20 cellular contexts compared by ENCODE assay signal in the genomic region with DNA sequence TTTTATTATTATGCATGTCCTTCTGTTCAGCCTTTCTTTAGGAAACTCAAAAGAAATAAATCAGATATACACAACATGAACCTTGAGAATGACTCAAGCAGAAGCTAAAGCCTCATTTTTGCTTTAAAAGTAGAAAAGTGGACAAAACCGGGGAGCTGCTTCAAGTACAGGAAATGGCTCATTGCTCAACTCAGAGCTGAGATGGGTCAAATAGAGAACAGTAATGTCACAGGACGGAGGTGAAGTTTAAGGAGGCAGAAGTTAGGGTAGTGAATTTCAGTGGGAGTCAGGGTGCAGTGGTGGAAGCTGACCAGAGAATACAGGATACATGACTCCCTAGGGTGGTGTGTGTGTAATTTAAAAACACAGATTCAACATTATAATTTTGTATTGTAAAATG. TPM values are rescaled to one million over a fixed set of nuclear protein-coding genes. Genes with fewer than 3 reads are reported as not detected.
DNase-seq lines count a peak whose midpoint lies in the region; ATAC-seq and TF ChIP-seq lines count a peak whose summit lies in the region.
"Had no signal": no experiment of that assay in that cellular context is flagged by ENCODE, and none has a peak within 500 bp of the region (broad histone marks: within the 10 kb centered on the region; RNA-seq: fewer than 3 reads in every experiment).

No MANE protein-coding gene starts in this region.

- H3K27ac ChIP-seq in CD8-positive, alpha-beta T cell (ENCODE audit: low read depth, low read length) = no peak overlapping the region
- H3K27ac ChIP-seq in IMR-90 (ENCODE audit: insufficient read depth, low read length) = no peak overlapping the region
- no peak overlapping the region for H3K27ac ChIP-seq in mesenchymal stem cell (ENCODE audit: low read length, poor library complexity, severe bottlenecking)
- no peak overlapping the region for H3K27ac ChIP-seq in ascending aorta
- H3K27ac ChIP-seq: C4-2B, hepatocyte had no signal

- H3K18ac ChIP-seq in IMR-90 (ENCODE audit: low read depth, low read length) (no peak overlapping the region), mesenchymal stem cell (ENCODE audit: low read depth in 1 of 2, low read length in 2 of 2) (no peak overlapping the region)

- H3K9ac ChIP-seq in IMR-90 (ENCODE audit: low read depth, low read length) (no peak overlapping the region), adipocyte (ENCODE audit: low read length) (no peak overlapping the region), mesenchymal stem cell (ENCODE audit: low read length) (no peak overlapping the region)

- no TSS peak for BruUV-seq in IMR-90 (replicated peaks; lab: Mats Ljungman, UMichigan)

- POLR2A ChIA-PET in CD8-positive, alpha-beta T cell (lab: Charles Lee) = interaction anchor here (0.6 kb wide), 1 partner anchor 140 kb away, joined by 7 read pairs; no protein-coding TSS in a partner anchor
- POLR2A ChIA-PET in IMR-90 (lab: Charles Lee; ENCODE audit: unreplicated experiment) = interaction anchor here (0.5 kb wide), 1 partner anchor 59 kb away, joined by 3 read pairs; no protein-coding TSS in a partner anchor

- peaks cover 44% of the 10 kb centered on the region for H3K4me1 Mint-ChIP-seq in CD8-positive, alpha-beta T cell (ENCODE audit: low read depth)

- no peak overlapping the region for H2AK9ac ChIP-seq in IMR-90 (replicated peaks; ENCODE audit: low read depth, low read length, poor library complexity)

- intact Hi-C loops in CD8-positive, alpha-beta T cell (cut with DNase I, micrococcal nuclease) = no loop called here
- intact Hi-C loops in IMR-90 (cut with micrococcal nuclease) = no loop called here
- intact Hi-C loops in ascending aorta (cut with DNase I) = no loop called here

- in situ Hi-C loops in IMR-90 (cut with MboI; ENCODE audit: low sequenced_read_pairs) = no loop called here

- H2BK12ac ChIP-seq in mesenchymal stem cell (ENCODE audit: low read length in 2 of 2) = no peak overlapping the region

- H3K56ac ChIP-seq in IMR-90 (ENCODE audit: extremely low read depth, insufficient read depth, low read length) = no peak overlapping the region

- H2AFZ ChIP-seq in IMR-90 (replicated peaks; ENCODE audit: low read length, poor library complexity) (no peak overlapping the region), mesenchymal stem cell (ENCODE audit: low read depth, low read length) (no peak overlapping the region)
- H2AFZ ChIP-seq: GM23338, hepatocyte had no signal

- no peak for TF ChIP-seq CTCF in CD8-positive, alpha-beta T cell (IDR thresholded peaks at IDR 0.05)
- TF ChIP-seq CTCF in IMR-90 (conservative IDR thresholded peaks at IDR 0.05; ENCODE audit: low read depth, low read length) = no peak
- TF ChIP-seq CTCF in ascending aorta (IDR thresholded peaks at IDR 0.05) = no peak

- H3K14ac ChIP-seq in IMR-90 (replicated peaks; ENCODE audit: low read depth, low read length) (no peak overlapping the region), mesenchymal stem cell (ENCODE audit: low read length in 2 of 2) (no peak overlapping the region)

- no peak overlapping the region for H2BK15ac ChIP-seq in IMR-90 (ENCODE audit: low read depth, low read length)
- H2BK15ac ChIP-seq in mesenchymal stem cell (ENCODE audit: low read depth, poor library complexity, severe bottlenecking) = no peak overlapping the region

- no peaks in the 10 kb centered on the region for H3K27me3 ChIP-seq in CD8-positive, alpha-beta T cell (ENCODE audit: insufficient read depth, low read length)
- H3K27me3 ChIP-seq in IMR-90 (ENCODE audit: control insufficient read depth, insufficient read depth, low read length) (no peaks in the 10 kb centered on the region), adipocyte (replicated peaks; ENCODE audit: control insufficient read depth, insufficient read depth, low read length) (peaks cover 3% of the 10 kb centered on the region), mesenchymal stem cell (ENCODE audit: control insufficient read depth in 1 of 2, insufficient read depth in 1 of 2, low read length in 2 of 2) (peaks cover 0 to 9% of the 10 kb centered on the region in 2 experiments), ascending aorta (no peaks in the 10 kb centered on the region)
- H3K27me3 ChIP-seq: hepatocyte had no signal

- 0% methylated on average over 1 of the region's 2 CpGs; no CpG with 5 or more reads in 1 of the 2 experiments for WGBS in IMR-90 (ENCODE audit: extremely low coverage in 2 of 2, insufficient read length in 1 of 2), 2 experiments
- 0% methylated on average over 2 of the region's 2 CpGs for WGBS in mesenchymal stem cell

- no peak overlapping the region for H2BK20ac ChIP-seq in IMR-90 (ENCODE audit: low read depth, low read length)

- H3K23ac ChIP-seq in IMR-90 (ENCODE audit: low read depth, low read length) (no peak overlapping the region), mesenchymal stem cell (ENCODE audit: low read length in 2 of 2) (no peak overlapping the region)

- no peaks in the 10 kb centered on the region for H3K36me3 Mint-ChIP-seq in CD8-positive, alpha-beta T cell

- H3K9me3 Mint-ChIP-seq in CD8-positive, alpha-beta T cell = no peaks in the 10 kb centered on the region
- H3K9me3 Mint-ChIP-seq: GM23338 had no signal

- ATAC-seq in CD8-positive, alpha-beta T cell = no peak
- peak; percentile 21; the same call in 1 of the 2 replicates for ATAC-seq in IMR-90 (ENCODE audit: low read depth)
- ATAC-seq in HG03280 (IDR thresholded peaks at IDR 0.05; ENCODE audit: unreplicated experiment) = no peak
- ATAC-seq: activated CD8-positive, alpha-beta T cell treated with anti-CD3 and anti-CD28 coated beads, Interleukin-2, amount 10 ng/mL, durations not matched to agents 7 days and 5 days; GM23338; K562; left colon had no signal

- no peaks in the 10 kb centered on the region for H4K20me1 ChIP-seq in IMR-90 (ENCODE audit: insufficient read depth, low read length)

- H3K9me3 ChIP-seq in CD8-positive, alpha-beta T cell (ENCODE audit: low read length) = no peaks in the 10 kb centered on the region
- H3K9me3 ChIP-seq in IMR-90 (ENCODE audit: control insufficient read depth, insufficient read depth, low read length) (no peaks in the 10 kb centered on the region), adipocyte (ENCODE audit: control insufficient read depth, low read length) (no peaks in the 10 kb centered on the region), mesenchymal stem cell (ENCODE audit: control insufficient read depth, low read length) (no peaks in the 10 kb centered on the region), ascending aorta (no peaks in the 10 kb centered on the region)

- H2BK5ac ChIP-seq in IMR-90 (ENCODE audit: low read depth, low read length, poor library complexity, severe bottlenecking) = no peak overlapping the region
- no peak overlapping the region for H2BK5ac ChIP-seq in mesenchymal stem cell (ENCODE audit: low read depth, low read length, poor library complexity, severe bottlenecking)

- TF ChIP-seq POLR2A in IMR-90 (IDR thresholded peaks at IDR 0.05; ENCODE audit: low read depth, low read length) = no peak

- H4K5ac ChIP-seq in IMR-90 (ENCODE audit: low read depth, low read length) = no peak overlapping the region

- no peak for DNase-seq in CD8-positive, alpha-beta T cell
- DNase-seq in IMR-90 (peak; percentile 63), adipocyte (ENCODE audit: low read depth) (peak; percentile 36), mesenchymal stem cell (peak; percentile 52), ascending aorta (ENCODE audit: low spot score in 2 of 2) (no peak), iPS-NIHi7 (ENCODE audit: extremely low spot score) (no peak)
- no peak for DNase-seq in activated naive CD4-positive, alpha-beta T cell (lab: John Stamatoyannopoulos, UW)
- DNase-seq: activated CD8-positive, alpha-beta T cell treated with anti-CD3 and anti-CD28 coated beads, Interleukin-2, amount 10 ng/mL, durations not matched to agents 7 days and 5 days; activated gamma-delta T cell; central memory CD4-positive, alpha-beta T cell; DND-41; left colon; NCI-H526; stimulated activated CD4-positive, alpha-beta T cell treated with anti-CD3 and anti-CD28 coated beads, Interleukin-1b, Interleukin-23, amount 100 ng/mL, for 48 hours had no signal

- CTCF ChIA-PET in CD8-positive, alpha-beta T cell (lab: Charles Lee) = no interaction called here
- CTCF ChIA-PET in IMR-90 (lab: Yijun Ruan, JAX) = no interaction called here

- H2AK5ac ChIP-seq in IMR-90 (ENCODE audit: low read depth, low read length) = no peak overlapping the region
- H2AK5ac ChIP-seq in mesenchymal stem cell (ENCODE audit: low read length, severe bottlenecking) = no peak overlapping the region

- no peaks in the 10 kb centered on the region for H3K4me1 ChIP-seq in CD8-positive, alpha-beta T cell (ENCODE audit: insufficient read depth, low read length)
- H3K4me1 ChIP-seq in IMR-90 (ENCODE audit: control insufficient read depth, insufficient read depth, low read length) (no peaks in the 10 kb centered on the region), adipocyte (ENCODE audit: control insufficient read depth, insufficient read depth, low read length) (peaks cover 23% of the 10 kb centered on the region), mesenchymal stem cell (ENCODE audit: control insufficient read depth, insufficient read depth, low read depth, low read length) (no peaks in the 10 kb centered on the region), ascending aorta (no peaks in the 10 kb centered on the region)

- H4K91ac ChIP-seq in IMR-90 (ENCODE audit: insufficient read depth, low read depth, low read length) = no peak overlapping the region
- H4K91ac ChIP-seq in mesenchymal stem cell (ENCODE audit: low read length) = no peak overlapping the region

- H4K8ac ChIP-seq in IMR-90 (ENCODE audit: low read depth in 2 of 2, low read length in 2 of 2) (no peak overlapping the region), mesenchymal stem cell (ENCODE audit: low read length) (no peak overlapping the region)

- no peaks in the 10 kb centered on the region for H3K36me3 ChIP-seq in CD8-positive, alpha-beta T cell (ENCODE audit: insufficient read depth, low read length)
- no peaks in the 10 kb centered on the region for H3K36me3 ChIP-seq in IMR-90 (ENCODE audit: control insufficient read depth, insufficient read depth, low read length)
- H3K36me3 ChIP-seq in adipocyte (ENCODE audit: control insufficient read depth, insufficient read depth, low read length, severe bottlenecking) = no peaks in the 10 kb centered on the region
- no peaks in the 10 kb centered on the region for H3K36me3 ChIP-seq in mesenchymal stem cell (ENCODE audit: control insufficient read depth in 1 of 2, insufficient read depth in 2 of 2, low read depth in 1 of 2, low read length in 2 of 2)
- H3K36me3 ChIP-seq in ascending aorta = no peaks in the 10 kb centered on the region

- H3K4me2 ChIP-seq in IMR-90 (ENCODE audit: low read depth, low read length) (peak overlapping the region; percentile 3; the same call in 1 of the 2 replicates), mesenchymal stem cell (ENCODE audit: low read length, poor library complexity, severe bottlenecking) (no peak overlapping the region)
- H3K4me2 ChIP-seq: GM23338, hepatocyte had no signal

- H3K4ac ChIP-seq in IMR-90 (ENCODE audit: low read depth, low read length) (no peak overlapping the region), mesenchymal stem cell (ENCODE audit: low read depth in 1 of 2, low read length in 2 of 2) (no peak overlapping the region)

- H3K4me3 ChIP-seq in CD8-positive, alpha-beta T cell (ENCODE audit: low read depth, low read length) = no peak overlapping the region
- H3K4me3 ChIP-seq in IMR-90 (ENCODE audit: insufficient read depth, low read depth, low read length) = no peak overlapping the region
- no peak overlapping the region for H3K4me3 ChIP-seq in adipocyte (ENCODE audit: low read length)
- H3K4me3 ChIP-seq in mesenchymal stem cell (ENCODE audit: insufficient read depth in 1 of 2, low read depth in 1 of 2, low read length in 2 of 2) = no peak overlapping the region
- no peak overlapping the region for H3K4me3 ChIP-seq in ascending aorta
- H3K4me3 ChIP-seq: GM23338, hepatocyte, K562 had no signal

- H3K79me1 ChIP-seq in IMR-90 (ENCODE audit: low read depth in 1 of 2, low read length in 2 of 2) (peaks cover 0 to 3% of the 10 kb centered on the region in 2 experiments; a peak in 2 of 4 replicates), mesenchymal stem cell (replicated peaks; ENCODE audit: low read length, poor library complexity, severe bottlenecking) (peaks cover 6% of the 10 kb centered on the region)

- H2BK120ac ChIP-seq in IMR-90 (ENCODE audit: low read depth, low read length) (no peak overlapping the region), mesenchymal stem cell (ENCODE audit: low read depth, low read length) (no peak overlapping the region)

- H3K4me3 Mint-ChIP-seq in CD8-positive, alpha-beta T cell = no peak overlapping the region
- H3K4me3 Mint-ChIP-seq: activated CD8-positive, alpha-beta T cell treated with anti-CD3 and anti-CD28 coated beads, Interleukin-2, amount 10 ng/mL, durations not matched to agents 7 days and 5 days; GM23338; type B pancreatic cell had no signal

- H3K27me3 Mint-ChIP-seq in CD8-positive, alpha-beta T cell (ENCODE audit: low read depth) = no peaks in the 10 kb centered on the region
- H3K27me3 Mint-ChIP-seq: type B pancreatic cell had no signal

- dilution Hi-C loops in IMR-90 (cut with HindIII; ENCODE audit: low sequenced_read_pairs, unreplicated experiment) = no loop called here

- no peak for TF ChIP-seq RAD21 in IMR-90 (IDR thresholded peaks at IDR 0.05; ENCODE audit: low read length)

- peak overlapping the region; percentile 38 for H3K27ac Mint-ChIP-seq in CD8-positive, alpha-beta T cell
- H3K27ac Mint-ChIP-seq: activated CD8-positive, alpha-beta T cell treated with anti-CD3 and anti-CD28 coated beads, Interleukin-2, amount 10 ng/mL, durations not matched to agents 7 days and 5 days; GM23338; type B pancreatic cell had no signal

- no peaks in the 10 kb centered on the region for H3K9me1 ChIP-seq in IMR-90 (ENCODE audit: insufficient read depth, low read length)

RNA-seq across cellular contexts. Expression of gene PHKA2, which starts 22.2 kb away (rescaled TPM):
- 10 to 100 TPM; 23.5 to 26.2 TPM for total RNA-seq in CD8-positive, alpha-beta T cell
- total RNA-seq in IMR-90 (2012; rRNA removed) (9.4 and 10.0 TPM in 2 replicates), ascending aorta (16.0 TPM)
- polyA plus RNA-seq in IMR-90 (2012; rRNA removed) = 21.1 and 21.5 TPM in 2 replicates
- 7.0 and 12.9 TPM in 2 replicates for polyA plus RNA-seq in IMR-90 (2012; cell fraction: cytosol; rRNA removed)
- 157 and 189 TPM in 2 replicates for polyA plus RNA-seq in IMR-90 (2012; cell fraction: nucleus; rRNA removed; ENCODE audit: low replicate concordance)
- 7.1 TPM for polyA plus RNA-seq in mesenchymal stem cell (2013, experiment 1 of 2)
- polyA plus RNA-seq in mesenchymal stem cell (2013, experiment 2 of 2) = 5.8 TPM

Comparison
In these comparisons a context has a peak if more than half of its experiments do, and no peak if none do; other contexts are left out.
1. DNase-seq: peak in IMR-90 (single experiment), adipocyte (single experiment) and mesenchymal stem cell (single experiment); none in CD8-positive, alpha-beta T cell (0 of 7), ascending aorta (0 of 2), activated naive CD4-positive, alpha-beta T cell (0 of 4) and iPS-NIHi7 (single experiment).